8 cellular contexts compared by ENCODE assay signal in the genomic region with DNA sequence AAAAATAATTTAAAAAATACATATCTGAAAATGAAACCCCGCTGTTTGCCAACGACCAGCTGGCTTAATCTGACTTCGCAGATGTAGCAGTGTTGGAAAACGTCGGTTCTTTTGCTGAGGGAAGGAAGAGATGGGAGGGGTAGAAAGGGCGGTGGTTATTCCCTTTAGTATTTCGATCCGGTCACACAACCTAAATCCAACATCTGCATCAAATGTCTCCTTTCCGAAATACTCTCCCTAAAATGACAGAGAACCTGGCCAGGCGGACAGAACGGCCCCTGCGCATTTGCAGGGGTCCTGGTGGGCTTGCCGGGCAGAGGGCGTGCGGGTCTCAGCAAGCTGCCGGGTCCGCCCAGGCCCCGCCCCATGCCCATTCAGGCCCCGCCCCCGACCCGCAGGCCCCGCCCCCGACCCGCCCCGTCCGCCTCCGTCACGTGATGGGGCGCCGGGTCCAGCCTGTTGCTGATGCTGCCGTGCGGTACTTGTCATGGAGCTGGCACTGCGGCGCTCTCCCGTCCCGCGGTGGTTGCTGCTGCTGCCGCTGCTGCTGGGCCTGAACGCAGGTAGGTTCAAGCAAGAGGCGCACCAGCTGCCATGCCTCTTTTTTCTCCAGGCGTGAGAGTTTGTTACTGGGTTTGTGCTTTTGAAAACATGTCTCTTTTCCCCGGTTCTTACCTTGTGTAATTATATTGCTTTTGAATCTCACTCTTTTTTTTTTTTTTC. TPM values are rescaled to one million over a fixed set of nuclear protein-coding genes. Genes with fewer than 3 reads are reported as not detected.
A peak's percentile ranks its signal among the peaks of the same experiment; 100 is the strongest.
DNase-seq lines count a peak whose midpoint lies in the region; ATAC-seq and TF ChIP-seq lines count a peak whose summit lies in the region.

A gene with protein sequence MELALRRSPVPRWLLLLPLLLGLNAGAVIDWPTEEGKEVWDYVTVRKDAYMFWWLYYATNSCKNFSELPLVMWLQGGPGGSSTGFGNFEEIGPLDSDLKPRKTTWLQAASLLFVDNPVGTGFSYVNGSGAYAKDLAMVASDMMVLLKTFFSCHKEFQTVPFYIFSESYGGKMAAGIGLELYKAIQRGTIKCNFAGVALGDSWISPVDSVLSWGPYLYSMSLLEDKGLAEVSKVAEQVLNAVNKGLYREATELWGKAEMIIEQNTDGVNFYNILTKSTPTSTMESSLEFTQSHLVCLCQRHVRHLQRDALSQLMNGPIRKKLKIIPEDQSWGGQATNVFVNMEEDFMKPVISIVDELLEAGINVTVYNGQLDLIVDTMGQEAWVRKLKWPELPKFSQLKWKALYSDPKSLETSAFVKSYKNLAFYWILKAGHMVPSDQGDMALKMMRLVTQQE (plus strand): TSS at position 459 of the 723 bp plus-strand sequence. CDS start 29 bp downstream, at position 488.

- no peaks in the 10 kb centered on the region for H3K36me3 ChIP-seq in liver (ENCODE audit: control insufficient read depth in 4 of 4, insufficient read depth in 3 of 4, low read depth in 1 of 4, low read length in 3 of 4)

- peaks cover 0 to 16% (median 11%) of the 10 kb centered on the region in 4 donors for H3K4me1 ChIP-seq in liver (ENCODE audit: control insufficient read depth in 4 of 4, insufficient read depth in 4 of 4, low read length in 3 of 4)

- H3K27ac ChIP-seq in liver (ENCODE audit: low read depth in 1 of 2, low read length in 2 of 2): peak within 1 kb of the TSS; percentile 49 to 59

- peak within 1 kb of the TSS; percentile 1 to 60 for H3K9ac ChIP-seq in liver (ENCODE audit: low read depth in 1 of 2, low read length in 2 of 2)

- H3K27me3 ChIP-seq in liver (ENCODE audit: control insufficient read depth in 4 of 4, insufficient read depth in 4 of 4, low read length in 3 of 4): no peaks in the 10 kb centered on the region

- H3K9me3 ChIP-seq in liver (ENCODE audit: control insufficient read depth in 4 of 4, low read length in 3 of 4): no peaks in the 10 kb centered on the region

- no peak for TF ChIP-seq RAD21 in liver (IDR thresholded peaks at IDR 0.05)

- H3K4me3 ChIP-seq in AG09309 (ENCODE audit: control insufficient read depth, low read depth, low read length) (peak within 1 kb of the TSS; percentile 51), liver (ENCODE audit: low read depth in 1 of 3, low read length in 3 of 3) (peak within 1 kb of the TSS; percentile 69 to 85 (median 77))

- under 1% methylated on average over 42 of the region's 42 CpGs for WGBS in liver

- ATAC-seq in GM19035 (IDR thresholded peaks at IDR 0.05; ENCODE audit: unreplicated experiment): peak; percentile 65
- peak; percentile 81 for ATAC-seq in HG03432 (IDR thresholded peaks at IDR 0.05; ENCODE audit: unreplicated experiment)

- DNase-seq in AG09309 (ENCODE audit: low read depth) (peak; percentile 13), NCI-H524 (lab: John Stamatoyannopoulos, UW) (peak; percentile 80 to 89), dermis blood vessel endothelial cell (peak; percentile 86)
- DNase-seq in activated CD4-positive, alpha-beta T cell treated with anti-CD3 and anti-CD28 coated beads, Interleukin-2, amount 50 U/mL, for 1 hour: peak; percentile 77
- DNase-seq in stimulated activated CD4-positive, alpha-beta T cell treated with anti-CD3 and anti-CD28 coated beads, Interleukin-4, amount 100 ng/mL, for 1 hour: peak; percentile 72

- TF ChIP-seq CTCF in AG09309 (IDR thresholded peaks at IDR 0.05; ENCODE audit: control insufficient read depth, insufficient read depth, low read depth, low read length, missing control alignments) (no peak), liver (IDR thresholded peaks at IDR 0.05; ENCODE audit: low read depth, low read length, missing input control) (no peak)

TF ChIP-seq in liver, 16 proteins besides CTCF, POLR2A, EP300 and RAD21:
- no peak for TF ChIP-seq SP1 (IDR thresholded peaks at IDR 0.05)
- no peak for TF ChIP-seq JUND (IDR thresholded peaks at IDR 0.05)
- TF ChIP-seq, protein P1, sequence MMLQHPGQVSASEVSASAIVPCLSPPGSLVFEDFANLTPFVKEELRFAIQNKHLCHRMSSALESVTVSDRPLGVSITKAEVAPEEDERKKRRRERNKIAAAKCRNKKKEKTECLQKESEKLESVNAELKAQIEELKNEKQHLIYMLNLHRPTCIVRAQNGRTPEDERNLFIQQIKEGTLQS (IDR thresholded peaks at IDR 0.05): no peak
- TF ChIP-seq, protein P2, sequence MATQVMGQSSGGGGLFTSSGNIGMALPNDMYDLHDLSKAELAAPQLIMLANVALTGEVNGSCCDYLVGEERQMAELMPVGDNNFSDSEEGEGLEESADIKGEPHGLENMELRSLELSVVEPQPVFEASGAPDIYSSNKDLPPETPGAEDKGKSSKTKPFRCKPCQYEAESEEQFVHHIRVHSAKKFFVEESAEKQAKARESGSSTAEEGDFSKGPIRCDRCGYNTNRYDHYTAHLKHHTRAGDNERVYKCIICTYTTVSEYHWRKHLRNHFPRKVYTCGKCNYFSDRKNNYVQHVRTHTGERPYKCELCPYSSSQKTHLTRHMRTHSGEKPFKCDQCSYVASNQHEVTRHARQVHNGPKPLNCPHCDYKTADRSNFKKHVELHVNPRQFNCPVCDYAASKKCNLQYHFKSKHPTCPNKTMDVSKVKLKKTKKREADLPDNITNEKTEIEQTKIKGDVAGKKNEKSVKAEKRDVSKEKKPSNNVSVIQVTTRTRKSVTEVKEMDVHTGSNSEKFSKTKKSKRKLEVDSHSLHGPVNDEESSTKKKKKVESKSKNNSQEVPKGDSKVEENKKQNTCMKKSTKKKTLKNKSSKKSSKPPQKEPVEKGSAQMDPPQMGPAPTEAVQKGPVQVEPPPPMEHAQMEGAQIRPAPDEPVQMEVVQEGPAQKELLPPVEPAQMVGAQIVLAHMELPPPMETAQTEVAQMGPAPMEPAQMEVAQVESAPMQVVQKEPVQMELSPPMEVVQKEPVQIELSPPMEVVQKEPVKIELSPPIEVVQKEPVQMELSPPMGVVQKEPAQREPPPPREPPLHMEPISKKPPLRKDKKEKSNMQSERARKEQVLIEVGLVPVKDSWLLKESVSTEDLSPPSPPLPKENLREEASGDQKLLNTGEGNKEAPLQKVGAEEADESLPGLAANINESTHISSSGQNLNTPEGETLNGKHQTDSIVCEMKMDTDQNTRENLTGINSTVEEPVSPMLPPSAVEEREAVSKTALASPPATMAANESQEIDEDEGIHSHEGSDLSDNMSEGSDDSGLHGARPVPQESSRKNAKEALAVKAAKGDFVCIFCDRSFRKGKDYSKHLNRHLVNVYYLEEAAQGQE (IDR thresholded peaks at IDR 0.05): peak; percentile 36
- no peak for TF ChIP-seq EGR1 (IDR thresholded peaks at IDR 0.05; ENCODE audit: low read depth in 2 of 2)
- no peak for TF ChIP-seq HNF4G (IDR thresholded peaks at IDR 0.05)
- TF ChIP-seq, protein P3, sequence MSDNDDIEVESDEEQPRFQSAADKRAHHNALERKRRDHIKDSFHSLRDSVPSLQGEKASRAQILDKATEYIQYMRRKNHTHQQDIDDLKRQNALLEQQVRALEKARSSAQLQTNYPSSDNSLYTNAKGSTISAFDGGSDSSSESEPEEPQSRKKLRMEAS (IDR thresholded peaks at IDR 0.05): no peak
- TF ChIP-seq YY1 (IDR thresholded peaks at IDR 0.05): peak; percentile 61
- no peak for TF ChIP-seq NR2F2 (IDR thresholded peaks at IDR 0.05)
- TF ChIP-seq TAF1 (conservative IDR thresholded peaks at IDR 0.05): peak; percentile 42

RNA-seq across cellular contexts. Expression of the gene that starts here (rescaled TPM):
- 40.3 and 61.4 TPM in 2 replicates for total RNA-seq in dermis blood vessel endothelial cell
- 10 to 100 TPM; 15.7 to 29.3 TPM for total RNA-seq in liver
- polyA plus RNA-seq in liver: 10 to 100 TPM; 27.4 to 29.1 TPM

Comparison
In these comparisons a context has a peak if more than half of its experiments do, and no peak if none do; other contexts are left out.
1. Peak in every context shown above with its lines: DNase-seq, ATAC-seq, H3K4me3 ChIP-seq and H3K27ac ChIP-seq.
2. DNase-seq: peak in every context shown above with its lines; median percentile 86 in dermis blood vessel endothelial cell; 84 in NCI-H524; 77 in activated CD4-positive, alpha-beta T cell treated with anti-CD3 and anti-CD28 coated beads, Interleukin-2, amount 50 U/mL, for 1 hour; 72 in stimulated activated CD4-positive, alpha-beta T cell treated with anti-CD3 and anti-CD28 coated beads, Interleukin-4, amount 100 ng/mL, for 1 hour; 13 in AG09309.